In the genomic region with DNA sequence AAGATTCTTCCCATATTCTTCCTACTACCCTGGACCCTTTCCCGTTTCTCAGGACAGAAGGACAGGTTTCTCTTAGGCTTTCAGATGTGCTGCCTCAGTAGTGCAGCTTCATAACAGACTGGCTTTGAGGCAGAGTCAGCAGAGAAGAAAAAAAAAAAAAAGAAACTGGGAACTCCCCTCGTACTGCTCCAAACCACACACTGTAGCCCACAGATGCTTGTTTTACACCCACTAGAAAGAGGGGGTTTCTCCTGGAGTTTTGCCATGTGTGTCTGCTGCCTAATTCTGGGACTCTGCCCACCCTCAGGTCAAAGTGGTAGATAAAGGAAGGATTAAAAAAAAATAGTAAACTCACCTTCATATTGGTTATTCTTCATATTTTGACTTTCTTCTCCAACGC, we compare ENCODE assay signal across 12 cellular contexts.
DNase-seq lines count a peak whose midpoint lies in the region; ATAC-seq and TF ChIP-seq lines count a peak whose summit lies in the region.
"Had no signal": no experiment of that assay in that cellular context is flagged by ENCODE, and none has a peak within 500 bp of the region (broad histone marks: within the 10 kb centered on the region; RNA-seq: fewer than 3 reads in every experiment).

No MANE protein-coding gene starts in this region.

- H3K79me2 ChIP-seq in Karpas-422 (ENCODE audit: low read length): no peaks in the 10 kb centered on the region

- no peak overlapping the region for H2AFZ ChIP-seq in Karpas-422 (ENCODE audit: low read length)

- CTCF ChIA-PET in CD4-positive, alpha-beta T cell (lab: Charles Lee): no interaction called here
- CTCF ChIA-PET in activated B cell treated with CpG ODN at 0.5 μM for 24 hours (lab: Charles Lee): no interaction called here

- H3K9ac ChIP-seq in Karpas-422 (ENCODE audit: low read length): no peak overlapping the region

- H3K9me3 Mint-ChIP-seq in CD4-positive, alpha-beta T cell: no peaks in the 10 kb centered on the region
- no peaks in the 10 kb centered on the region for H3K9me3 Mint-ChIP-seq in activated B cell treated with CpG ODN at 0.5 μM for 24 hours

- H3K27ac Mint-ChIP-seq in CD4-positive, alpha-beta T cell: no peak overlapping the region
- peak overlapping the region; percentile 64 for H3K27ac Mint-ChIP-seq in activated B cell treated with CpG ODN at 0.5 μM for 24 hours

- H3K9me2 ChIP-seq in Karpas-422 (replicated peaks; ENCODE audit: insufficient read depth, low read length): no peaks in the 10 kb centered on the region

- POLR2A ChIA-PET in CD4-positive, alpha-beta T cell (lab: Charles Lee): no interaction called here
- POLR2A ChIA-PET in activated B cell treated with CpG ODN at 0.5 μM for 24 hours (lab: Charles Lee): interaction anchor here (0.6 to 1.9 kb wide), 5 partner anchors 9 to 190 kb away, joined by 3 to 9 read pairs (median 3); a partner anchor contains a TSS

- DNase-seq in CD4-positive, alpha-beta T cell: no peak
- DNase-seq in activated B cell treated with CpG ODN at 0.5 μM for 24 hours: no peak
- DNase-seq in NCI-H1105 treated with DMSO at 0.1 percent for 48 hours (lab: John Stamatoyannopoulos, UW): no peak
- DNase-seq in effector CD4-positive, alpha-beta T cell: no peak
- no peak for DNase-seq in Karpas-422
- DNase-seq in ascending aorta (ENCODE audit: low spot score in 2 of 2): no peak
- DNase-seq: islet precursor cell, NCI-H345 had no signal

- H3K27ac ChIP-seq in CD4-positive, alpha-beta T cell (ENCODE audit: low read depth, low read length): no peak overlapping the region
- no peak overlapping the region for H3K27ac ChIP-seq in Karpas-422 (ENCODE audit: low read length)
- no peak overlapping the region for H3K27ac ChIP-seq in ascending aorta
- H3K27ac ChIP-seq: SK-N-MC had no signal

- no peaks in the 10 kb centered on the region for H4K20me1 ChIP-seq in Karpas-422 (ENCODE audit: insufficient read depth, low read depth, low read length)

- TF ChIP-seq CTCF in CD4-positive, alpha-beta T cell (IDR thresholded peaks at IDR 0.05): no peak
- TF ChIP-seq CTCF in activated B cell treated with CpG ODN at 0.5 μM for 24 hours (IDR thresholded peaks at IDR 0.05) (no peak), ascending aorta (IDR thresholded peaks at IDR 0.05) (no peak)

- H3K36me3 Mint-ChIP-seq in CD4-positive, alpha-beta T cell (ENCODE audit: low read depth): peaks cover 68% of the 10 kb centered on the region
- H3K36me3 Mint-ChIP-seq in activated B cell treated with CpG ODN at 0.5 μM for 24 hours (ENCODE audit: low read depth): peaks cover 27% of the 10 kb centered on the region

- no peaks in the 10 kb centered on the region; the same call in 1 of the 2 replicates for H3K4me1 ChIP-seq in Karpas-422 (ENCODE audit: low read length)
- no peaks in the 10 kb centered on the region for H3K4me1 ChIP-seq in ascending aorta

- ATAC-seq in CD4-positive, alpha-beta T cell (ENCODE audit: poor library complexity): peak; percentile 26
- ATAC-seq in GM18867 (IDR thresholded peaks at IDR 0.05; ENCODE audit: unreplicated experiment) (peak; percentile 57), HG02763 (IDR thresholded peaks at IDR 0.05; ENCODE audit: unreplicated experiment) (peak; percentile 50), activated B cell treated with CpG ODN at 0.5 μM for 24 hours (ENCODE audit: low read depth) (peak; percentile 86)

- no peaks in the 10 kb centered on the region for H3K27me3 ChIP-seq in CD4-positive, alpha-beta T cell (ENCODE audit: control insufficient read depth, insufficient read depth, low read length)
- no peaks in the 10 kb centered on the region for H3K27me3 ChIP-seq in Karpas-422 (ENCODE audit: low read length)
- no peaks in the 10 kb centered on the region for H3K27me3 ChIP-seq in ascending aorta

- H3K4me3 ChIP-seq in Karpas-422 (ENCODE audit: low read length) (no peak overlapping the region), ascending aorta (no peak overlapping the region)
- H3K4me3 ChIP-seq: SK-N-MC had no signal

- H3K36me3 ChIP-seq in Karpas-422 (ENCODE audit: insufficient read depth, low read length) (no peaks in the 10 kb centered on the region), ascending aorta (peaks cover 0 to 6% of the 10 kb centered on the region in 2 donors)

- no peak overlapping the region for H3K4me2 ChIP-seq in Karpas-422 (ENCODE audit: low read depth, low read length, poor library complexity, severe bottlenecking)

- no peaks in the 10 kb centered on the region for H3K9me3 ChIP-seq in CD4-positive, alpha-beta T cell (ENCODE audit: control insufficient read depth, low read length)
- H3K9me3 ChIP-seq in Karpas-422 (ENCODE audit: low read length): no peaks in the 10 kb centered on the region
- H3K9me3 ChIP-seq in ascending aorta: no peaks in the 10 kb centered on the region

- no peaks in the 10 kb centered on the region for H3K27me3 Mint-ChIP-seq in CD4-positive, alpha-beta T cell
- H3K27me3 Mint-ChIP-seq in activated B cell treated with CpG ODN at 0.5 μM for 24 hours: no peaks in the 10 kb centered on the region
- H3K27me3 Mint-ChIP-seq: CD4-positive, alpha-beta memory T cell had no signal

- no peak overlapping the region for H3K4me3 Mint-ChIP-seq in CD4-positive, alpha-beta T cell
- H3K4me3 Mint-ChIP-seq in activated B cell treated with CpG ODN at 0.5 μM for 24 hours: peak overlapping the region; percentile 59

- intact Hi-C loops in CD4-positive, alpha-beta T cell (cut with DNase I, micrococcal nuclease): no loop called here
- intact Hi-C loops in activated B cell treated with CpG ODN at 0.5 μM for 24 hours (cut with micrococcal nuclease): loop anchor here (1.0 kb wide), 1 partner anchor 10 kb away; no protein-coding TSS in a partner anchor
- intact Hi-C loops in ascending aorta (cut with DNase I): no loop called here

- H3K4me1 Mint-ChIP-seq in CD4-positive, alpha-beta T cell (ENCODE audit: low read depth): peaks cover 42% of the 10 kb centered on the region
- peaks cover 34% of the 10 kb centered on the region for H3K4me1 Mint-ChIP-seq in activated B cell treated with CpG ODN at 0.5 μM for 24 hours

Comparison
In these comparisons a context has a peak if more than half of its experiments do, and no peak if none do; other contexts are left out.
1. ATAC-seq: peak in every context shown above with its lines; median percentile 86 in activated B cell treated with CpG ODN at 0.5 μM for 24 hours; 57 in GM18867; 50 in HG02763; 26 in CD4-positive, alpha-beta T cell.